In the genomic region with DNA sequence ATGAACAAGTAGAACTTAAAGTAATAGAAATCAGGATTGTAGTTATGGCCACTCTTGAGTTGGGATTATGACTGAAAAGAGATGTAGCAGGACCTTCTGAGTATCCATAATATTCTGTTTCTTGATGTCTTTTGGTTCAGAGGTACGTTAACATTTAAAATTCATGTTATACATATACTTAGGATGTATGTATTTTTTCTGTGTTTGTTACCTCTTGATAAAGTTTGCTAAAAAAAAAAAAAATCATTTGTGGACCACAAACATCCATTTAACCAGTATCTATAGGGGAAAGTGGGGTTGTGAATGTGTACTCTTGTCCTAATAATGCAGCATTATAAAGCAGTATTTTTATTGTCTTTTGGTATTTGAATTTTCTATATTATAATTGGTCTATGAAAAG, we compare ENCODE assay signal across 20 cellular contexts.
DNase-seq lines count a peak whose midpoint lies in the region; ATAC-seq, FAIRE-seq and TF ChIP-seq lines count a peak whose summit lies in the region.
"Had no signal": no experiment of that assay in that cellular context is flagged by ENCODE, and none has a peak within 500 bp of the region (broad histone marks: within the 10 kb centered on the region; RNA-seq: fewer than 3 reads in every experiment).

No MANE protein-coding gene starts in this region.

- no peaks in the 10 kb centered on the region for H4K20me1 ChIP-seq in H9 (ENCODE audit: control insufficient read depth, insufficient read depth, insufficient read length)

- intact Hi-C loops in ascending aorta (cut with DNase I) (no loop called here), pancreas (cut with DNase I) (no loop called here)

- no peak overlapping the region for H3K23ac ChIP-seq in H9 (ENCODE audit: insufficient read length, low read depth, low read length)

- TF ChIP-seq CTCF in H9 (conservative IDR thresholded peaks at IDR 0.05) = no peak
- no peak for TF ChIP-seq CTCF in ascending aorta (IDR thresholded peaks at IDR 0.05)
- no peak for TF ChIP-seq CTCF in pancreas (IDR thresholded peaks at IDR 0.05)

- H4K8ac ChIP-seq in H9 (replicated peaks; ENCODE audit: insufficient read length, low read depth, low read length) = no peak overlapping the region

- H3K9me3 Mint-ChIP-seq in H9 = peaks cover 0 to 3% of the 10 kb centered on the region in 2 experiments; a peak in 2 of 5 replicates
- H3K9me3 Mint-ChIP-seq: CD8-positive, alpha-beta memory T cell; IgD-negative memory B cell; stimulated activated naive B cell treated with anti-CD40 and anti-IgM and Interleukin-4, amounts not matched to agents 10 μg/mL and 1 μg/mL and 100 μg/mL, for 72 hours had no signal

- H2BK20ac ChIP-seq in H9 (ENCODE audit: low read depth, low read length, poor library complexity, severe bottlenecking) = no peak overlapping the region

- H3K14ac ChIP-seq in H9 (ENCODE audit: insufficient read depth, low read length) = no peak overlapping the region

- no peak overlapping the region for H3K9ac ChIP-seq in H9 (ENCODE audit: extremely low read depth, insufficient read length, low read length)
- H3K9ac ChIP-seq in iPS-18a (ENCODE audit: low read length) = peak overlapping the region; percentile 42
- H3K9ac ChIP-seq: parathyroid adenoma had no signal

- no peak overlapping the region for H3T11ph ChIP-seq in H9 (ENCODE audit: low read length)

- H2BK5ac ChIP-seq in H9 (ENCODE audit: insufficient read length, low read length) = no peak overlapping the region

- ATAC-seq in pancreas (no peak), HG03280 (IDR thresholded peaks at IDR 0.05; ENCODE audit: unreplicated experiment) (no peak), HG02884 (IDR thresholded peaks at IDR 0.05; ENCODE audit: unreplicated experiment) (no peak)
- ATAC-seq: GM12878; stimulated activated naive B cell treated with anti-CD40 and anti-IgM and Interleukin-4, amounts not matched to agents 10 μg/mL and 1 μg/mL and 100 μg/mL, for 72 hours had no signal

- H2BK120ac ChIP-seq in H9 (ENCODE audit: low read depth, low read length, poor library complexity, severe bottlenecking) = no peak overlapping the region

- no CpG with 5 or more reads among the region's 1 CpG for WGBS in H9 (ENCODE audit: extremely low coverage, insufficient read length, low lambda C conversion rate)
- 93 to 98% methylated on average over 1 of the region's 1 CpG for WGBS in pancreas, 2 donors

- no peak overlapping the region for H3K18ac ChIP-seq in H9 (ENCODE audit: insufficient read length, low read depth, low read length)

- H3K4me2 ChIP-seq in H9 (ENCODE audit: insufficient read depth, insufficient read length, low read length) = peak overlapping the region; percentile 17

- no peak for FAIRE-seq in pancreas (lab: Jason Lieb, UNC)
- FAIRE-seq: GM12878, small intestine had no signal

- no peak overlapping the region for H3K27ac ChIP-seq in H9 (ENCODE audit: insufficient read length, low read depth, low read length)
- peak overlapping the region; percentile 11 to 74 for H3K27ac ChIP-seq in ascending aorta
- H3K27ac ChIP-seq in iPS-18a (ENCODE audit: low read length) = peak overlapping the region; percentile 40
- peak overlapping the region in 3 of 4 donors; percentile 11 to 72 (median 65) for H3K27ac ChIP-seq in pancreas
- H3K27ac ChIP-seq: parathyroid adenoma, vagina had no signal

- no peaks in the 10 kb centered on the region for H3K23me2 ChIP-seq in H9 (ENCODE audit: insufficient read length, low read depth, low read length, poor library complexity, severe bottlenecking)

- no peaks in the 10 kb centered on the region for H3K27me3 ChIP-seq in H9 (ENCODE audit: insufficient read depth, low read length)
- no peaks in the 10 kb centered on the region for H3K27me3 ChIP-seq in ascending aorta
- no peaks in the 10 kb centered on the region for H3K27me3 ChIP-seq in iPS-18a (ENCODE audit: control insufficient read depth, insufficient read depth, low read length)
- no peaks in the 10 kb centered on the region for H3K27me3 ChIP-seq in pancreas
- H3K27me3 ChIP-seq: vagina had no signal

- DNase-seq in H9 (no peak), ascending aorta (ENCODE audit: low spot score in 2 of 2) (no peak), pancreas (no peak), NCI-H226 (no peak), NCI-H1930 (lab: John Stamatoyannopoulos, UW) (no peak)
- DNase-seq: activated CD4-positive, alpha-beta T cell treated with anti-CD3 and anti-CD28 coated beads for 48 hours; CD8-positive, alpha-beta memory T cell; central memory CD4-positive, alpha-beta T cell; NCI-H1092 treated with DMSO at 0.1 percent for 48 hours; NCI-H2171 treated with DMSO at 0.1 percent for 48 hours; small intestine; stimulated activated naive B cell treated with anti-CD40 and anti-IgM and Interleukin-4, amounts not matched to agents 10 μg/mL and 1 μg/mL and 100 μg/mL, for 72 hours had no signal

- H3K4me1 ChIP-seq in H9 (ENCODE audit: insufficient read depth, low read length) = peaks cover 2% of the 10 kb centered on the region; the same call in 1 of the 2 replicates
- H3K4me1 ChIP-seq in ascending aorta = no peaks in the 10 kb centered on the region
- peaks cover 42% of the 10 kb centered on the region for H3K4me1 ChIP-seq in iPS-18a (ENCODE audit: control insufficient read depth, low read depth, low read length)
- peaks cover 0 to 12% (median 0%) of the 10 kb centered on the region in 3 donors for H3K4me1 ChIP-seq in pancreas
- H3K4me1 ChIP-seq: parathyroid adenoma, vagina had no signal

- no peaks in the 10 kb centered on the region for H3K79me1 ChIP-seq in H9 (ENCODE audit: insufficient read depth, low read depth, low read length, poor library complexity, severe bottlenecking)

- 0 out of 7 replicates have a peak, but pooled peaks cover 0 to 6% (median 0%) of the 10 kb centered on the region in 3 experiments for H3K36me3 Mint-ChIP-seq in H9 (ENCODE audit: insufficient read depth in 1 of 3, low read depth in 3 of 3)

- H4K91ac ChIP-seq in H9 (ENCODE audit: insufficient read length, low read depth, low read length) = no peak overlapping the region

- H4K5ac ChIP-seq in H9 (ENCODE audit: insufficient read length, low read depth, low read length) = no peak overlapping the region

- H3K36me3 ChIP-seq in ascending aorta (no peaks in the 10 kb centered on the region), iPS-18a (ENCODE audit: control insufficient read depth, low read depth, low read length) (no peaks in the 10 kb centered on the region), pancreas (no peaks in the 10 kb centered on the region)
- H3K36me3 ChIP-seq: vagina had no signal

- H3K4me3 Mint-ChIP-seq in H9 = no peak overlapping the region; a peak in 1 of 5 replicates
- H3K4me3 Mint-ChIP-seq: activated naive CD8-positive, alpha-beta T cell; CD8-positive, alpha-beta memory T cell; IgD-negative memory B cell; stimulated activated naive B cell treated with anti-CD40 and anti-IgM and Interleukin-4, amounts not matched to agents 10 μg/mL and 1 μg/mL and 100 μg/mL, for 72 hours had no signal

- no peaks in the 10 kb centered on the region for H3K9me3 ChIP-seq in H9 (ENCODE audit: control insufficient read depth, low read depth, low read length)
- no peaks in the 10 kb centered on the region for H3K9me3 ChIP-seq in ascending aorta
- H3K9me3 ChIP-seq in iPS-18a (ENCODE audit: control insufficient read depth, low read depth, low read length) = no peaks in the 10 kb centered on the region
- no peaks in the 10 kb centered on the region for H3K9me3 ChIP-seq in pancreas
- H3K9me3 ChIP-seq: vagina had no signal

- no peak overlapping the region for H2BK12ac ChIP-seq in H9 (ENCODE audit: insufficient read length, low read depth, low read length)

- H3K4ac ChIP-seq in H9 (ENCODE audit: low read depth, low read length) = no peak overlapping the region

- peak overlapping the region in 1 of 2 donors; percentile 50 for H3K4me3 ChIP-seq in ascending aorta
- peak overlapping the region; percentile 34 for H3K4me3 ChIP-seq in iPS-18a (ENCODE audit: low read length)
- H3K4me3 ChIP-seq in pancreas = no peak overlapping the region
- H3K4me3 ChIP-seq: GM12878 had no signal

- no peak overlapping the region for H2BK15ac ChIP-seq in H9 (ENCODE audit: low read depth, low read length)

- H2AK5ac ChIP-seq in H9 (ENCODE audit: insufficient read length, low read length) = no peak overlapping the region

- no peak overlapping the region for H3K56ac ChIP-seq in H9 (ENCODE audit: insufficient read length, low read depth, low read length)

- no peaks in the 10 kb centered on the region for H3K79me2 ChIP-seq in H9 (ENCODE audit: insufficient read depth, low read length)

- H3K27me3 Mint-ChIP-seq in H9 (ENCODE audit: low read depth) = no peaks in the 10 kb centered on the region
- H3K27me3 Mint-ChIP-seq: activated naive CD8-positive, alpha-beta T cell; CD8-positive, alpha-beta memory T cell; IgD-negative memory B cell; stimulated activated naive B cell treated with anti-CD40 and anti-IgM and Interleukin-4, amounts not matched to agents 10 μg/mL and 1 μg/mL and 100 μg/mL, for 72 hours had no signal

- H3K27ac Mint-ChIP-seq in H9 = peak overlapping the region in 1 of 3 experiments; percentile 60; a peak in 2 of 7 replicates
- H3K27ac Mint-ChIP-seq: activated naive CD8-positive, alpha-beta T cell; CD8-positive, alpha-beta memory T cell; IgD-negative memory B cell; stimulated activated naive B cell treated with anti-CD40 and anti-IgM and Interleukin-4, amounts not matched to agents 10 μg/mL and 1 μg/mL and 100 μg/mL, for 72 hours had no signal

- H2AFZ ChIP-seq in H9 (ENCODE audit: low read length) = no peak overlapping the region
- H2AFZ ChIP-seq: parathyroid adenoma had no signal

- peaks cover 27 to 29% of the 10 kb centered on the region in 2 experiments for H3K4me1 Mint-ChIP-seq in H9
